17 cellular contexts compared by ENCODE assay signal in genomic region chr6:77814119-77814518, GRCh38.
DNase-seq lines count a peak whose midpoint lies in the region; ATAC-seq and TF ChIP-seq lines count a peak whose summit lies in the region.
"Had no signal": no experiment of that assay in that cellular context is flagged by ENCODE, and none has a peak within 500 bp of the region (broad histone marks: within the 10 kb centered on the region; RNA-seq: fewer than 3 reads in every experiment).

No MANE protein-coding gene starts in this region.

- DNase-seq in NCI-H82 (lab: John Stamatoyannopoulos, UW) (peak; percentile 14), NCI-H82 treated with DMSO at 0.1 percent for 48 hours (lab: John Stamatoyannopoulos, UW; ENCODE audit: unreplicated experiment) (no peak), left colon (no peak), neural progenitor cell (ENCODE audit: low spot score) (no peak), MCF 10A (ENCODE audit: unreplicated experiment) (no peak), activated T-cell treated with anti-CD3 and anti-CD28 coated beads for 4 hours (no peak)
- no peak for DNase-seq in activated CD4-positive, alpha-beta memory T cell treated with anti-CD3 and anti-CD28 coated beads, Interleukin-2, amount 10 ng/mL, durations not matched to agents 7 days and 5 days
- DNase-seq: AML-193; CD4-positive, alpha-beta T cell; DMS79 treated with DMSO at 0.1 percent for 48 hours; GF-D8; HCEC 1CT; IMR-90 had no signal

- TF ChIP-seq CTCF in neural progenitor cell (IDR thresholded peaks at IDR 0.05) (no peak), MCF 10A (IDR thresholded peaks at IDR 0.05; ENCODE audit: unreplicated experiment) (no peak)

- H3K36me3 Mint-ChIP-seq in neural progenitor cell (no peaks in the 10 kb centered on the region), MCF 10A (ENCODE audit: insufficient read depth, unreplicated experiment) (no peaks in the 10 kb centered on the region)
- H3K36me3 Mint-ChIP-seq in activated CD4-positive, alpha-beta memory T cell treated with anti-CD3 and anti-CD28 coated beads, Interleukin-2, amount 10 ng/mL, durations not matched to agents 7 days and 5 days (ENCODE audit: low read depth): no peaks in the 10 kb centered on the region

- H3K4me1 Mint-ChIP-seq in neural progenitor cell: peaks cover 6% of the 10 kb centered on the region
- no peaks in the 10 kb centered on the region for H3K4me1 Mint-ChIP-seq in activated CD4-positive, alpha-beta memory T cell treated with anti-CD3 and anti-CD28 coated beads, Interleukin-2, amount 10 ng/mL, durations not matched to agents 7 days and 5 days
- no peaks in the 10 kb centered on the region for H3K4me1 Mint-ChIP-seq in MCF 10A (ENCODE audit: insufficient read depth, unreplicated experiment)

- no peaks in the 10 kb centered on the region for H3K9me3 Mint-ChIP-seq in neural progenitor cell
- H3K9me3 Mint-ChIP-seq in activated CD4-positive, alpha-beta memory T cell treated with anti-CD3 and anti-CD28 coated beads, Interleukin-2, amount 10 ng/mL, durations not matched to agents 7 days and 5 days: no peaks in the 10 kb centered on the region
- no peaks in the 10 kb centered on the region for H3K9me3 Mint-ChIP-seq in MCF 10A (ENCODE audit: unreplicated experiment)

- peak overlapping the region; percentile 64 for H3K4me2 ChIP-seq in neural progenitor cell
- H3K4me2 ChIP-seq: A549 had no signal

- H3K79me2 ChIP-seq in neural progenitor cell (ENCODE audit: low read depth): no peaks in the 10 kb centered on the region

- H3K27ac Mint-ChIP-seq in neural progenitor cell: no peak overlapping the region
- H3K27ac Mint-ChIP-seq in activated CD4-positive, alpha-beta memory T cell treated with anti-CD3 and anti-CD28 coated beads, Interleukin-2, amount 10 ng/mL, durations not matched to agents 7 days and 5 days: no peak overlapping the region
- H3K27ac Mint-ChIP-seq in MCF 10A (ENCODE audit: low read depth, unreplicated experiment): no peak overlapping the region
- H3K27ac Mint-ChIP-seq: CD4-positive, alpha-beta T cell had no signal

- H3K27me3 ChIP-seq in neural progenitor cell: no peaks in the 10 kb centered on the region

- POLR2A ChIA-PET in activated CD4-positive, alpha-beta memory T cell treated with anti-CD3 and anti-CD28 coated beads, Interleukin-2, amount 10 ng/mL, durations not matched to agents 7 days and 5 days (lab: Charles Lee): no interaction called here
- POLR2A ChIA-PET in MCF 10A (lab: Yijun Ruan, JAX): no interaction called here

- peaks cover 20% of the 10 kb centered on the region for H3K4me1 ChIP-seq in neural progenitor cell
- H3K4me1 ChIP-seq: A549 had no signal

- no peak overlapping the region for H3K27ac ChIP-seq in neural progenitor cell
- H3K27ac ChIP-seq: 22Rv1, A549, C4-2B, HL-60 had no signal

- H4K20me1 ChIP-seq in neural progenitor cell (ENCODE audit: low read depth): peaks cover 8% of the 10 kb centered on the region

- BruUV-seq in MCF 10A (replicated peaks; lab: Mats Ljungman, UMichigan): no TSS peak

- peak overlapping the region; percentile 1 for H3K4me3 ChIP-seq in neural progenitor cell
- H3K4me3 ChIP-seq: A549 had no signal

- H3F3A ChIP-seq in neural progenitor cell (ENCODE audit: low read depth): peaks cover 15% of the 10 kb centered on the region

- no peak overlapping the region for H3K9ac ChIP-seq in neural progenitor cell

- peaks cover 2% of the 10 kb centered on the region for H3K27me3 Mint-ChIP-seq in neural progenitor cell (ENCODE audit: insufficient read depth, low read depth)
- H3K27me3 Mint-ChIP-seq in activated CD4-positive, alpha-beta memory T cell treated with anti-CD3 and anti-CD28 coated beads, Interleukin-2, amount 10 ng/mL, durations not matched to agents 7 days and 5 days: no peaks in the 10 kb centered on the region
- no peaks in the 10 kb centered on the region for H3K27me3 Mint-ChIP-seq in MCF 10A (ENCODE audit: insufficient read depth, unreplicated experiment)
- H3K27me3 Mint-ChIP-seq: CD4-positive, alpha-beta T cell had no signal

- H2AFZ ChIP-seq in neural progenitor cell (replicated peaks): no peak overlapping the region

- ATAC-seq in left colon: peak; percentile 79
- ATAC-seq: A549 had no signal

- intact Hi-C loops in left colon (cut with DNase I, micrococcal nuclease) (no loop called here), MCF 10A (cut with micrococcal nuclease) (no loop called here)

- CTCF ChIA-PET in activated CD4-positive, alpha-beta memory T cell treated with anti-CD3 and anti-CD28 coated beads, Interleukin-2, amount 10 ng/mL, durations not matched to agents 7 days and 5 days (lab: Charles Lee): no interaction called here
- CTCF ChIA-PET in MCF 10A (lab: Yijun Ruan, JAX): no interaction called here

- H3K4me3 Mint-ChIP-seq in neural progenitor cell: no peak overlapping the region
- no peak overlapping the region for H3K4me3 Mint-ChIP-seq in activated CD4-positive, alpha-beta memory T cell treated with anti-CD3 and anti-CD28 coated beads, Interleukin-2, amount 10 ng/mL, durations not matched to agents 7 days and 5 days
- H3K4me3 Mint-ChIP-seq in MCF 10A (ENCODE audit: unreplicated experiment): no peak overlapping the region
- H3K4me3 Mint-ChIP-seq: CD4-positive, alpha-beta T cell had no signal

- no peaks in the 10 kb centered on the region for H3K36me3 ChIP-seq in neural progenitor cell

- no peaks in the 10 kb centered on the region for H3K9me3 ChIP-seq in neural progenitor cell (ENCODE audit: low read depth)
- H3K9me3 ChIP-seq: A549 had no signal
